15 cellular contexts compared by ENCODE assay signal in genomic region chr12:25775968-25776367, GRCh38.
DNase-seq lines count a peak whose midpoint lies in the region; ATAC-seq and TF ChIP-seq lines count a peak whose summit lies in the region.
"Had no signal": no experiment of that assay in that cellular context is flagged by ENCODE, and none has a peak within 500 bp of the region (broad histone marks: within the 10 kb centered on the region; RNA-seq: fewer than 3 reads in every experiment).

No MANE protein-coding gene starts in this region.

- no peak overlapping the region for H3K27ac Mint-ChIP-seq in activated CD4-positive, alpha-beta T cell treated with anti-CD3 and anti-CD28 coated beads, Interleukin-2, amount 10 ng/mL, durations not matched to agents 7 days and 5 days
- no peak overlapping the region for H3K27ac Mint-ChIP-seq in natural killer cell treated with Interleukin-12 subunit alpha and Interleukin-12 subunit beta and Interleukin-15 and Interleukin-18, amount 100 ng/mL, for 72 hours
- H3K27ac Mint-ChIP-seq: IgD-negative memory B cell had no signal

- no peaks in the 10 kb centered on the region for H4K20me1 ChIP-seq in GM23248 (ENCODE audit: insufficient read depth)

- H2AFZ ChIP-seq in GM23248: peak overlapping the region; percentile 12; the same call in 1 of the 2 replicates

- no peak for TF ChIP-seq POLR2A in prostate gland (IDR thresholded peaks at IDR 0.05)

- POLR2A ChIA-PET in activated CD4-positive, alpha-beta T cell treated with anti-CD3 and anti-CD28 coated beads, Interleukin-2, amount 10 ng/mL, durations not matched to agents 7 days and 5 days (lab: Charles Lee): no interaction called here

- no peaks in the 10 kb centered on the region for H3K27me3 Mint-ChIP-seq in activated CD4-positive, alpha-beta T cell treated with anti-CD3 and anti-CD28 coated beads, Interleukin-2, amount 10 ng/mL, durations not matched to agents 7 days and 5 days
- peaks cover 2 to 6% of the 10 kb centered on the region in 2 donors for H3K27me3 Mint-ChIP-seq in natural killer cell treated with Interleukin-12 subunit alpha and Interleukin-12 subunit beta and Interleukin-15 and Interleukin-18, amount 100 ng/mL, for 72 hours

- ATAC-seq in RWPE2 (ENCODE audit: low read depth): peak; percentile 36; the same call in 1 of the 3 replicates
- ATAC-seq in left lobe of liver: no peak
- ATAC-seq in natural killer cell treated with Interleukin-12 subunit alpha and Interleukin-12 subunit beta and Interleukin-15 and Interleukin-18, amount 100 ng/mL, for 72 hours: no peak
- ATAC-seq: right lobe of liver had no signal

- in situ Hi-C loops in GM23248 (cut with MboI): no loop called here

- no peak overlapping the region for H3K9ac ChIP-seq in GM23248

- CTCF ChIA-PET in activated CD4-positive, alpha-beta T cell treated with anti-CD3 and anti-CD28 coated beads, Interleukin-2, amount 10 ng/mL, durations not matched to agents 7 days and 5 days (lab: Charles Lee): no interaction called here

- intact Hi-C loops in prostate gland (cut with DNase I): no loop called here

- H3F3A ChIP-seq in GM23248 (ENCODE audit: insufficient read depth): peaks cover 9% of the 10 kb centered on the region; the same call in 1 of the 2 replicates

- no peak for TF ChIP-seq CTCF in RWPE2 (IDR thresholded peaks at IDR 0.05; ENCODE audit: poor library complexity, severe bottlenecking)
- TF ChIP-seq CTCF in prostate gland (IDR thresholded peaks at IDR 0.05): no peak

- H3K79me2 ChIP-seq in GM23248 (ENCODE audit: insufficient read depth): no peaks in the 10 kb centered on the region

- H3K36me3 Mint-ChIP-seq in activated CD4-positive, alpha-beta T cell treated with anti-CD3 and anti-CD28 coated beads, Interleukin-2, amount 10 ng/mL, durations not matched to agents 7 days and 5 days (ENCODE audit: low read depth): no peaks in the 10 kb centered on the region
- no peaks in the 10 kb centered on the region for H3K36me3 Mint-ChIP-seq in natural killer cell treated with Interleukin-12 subunit alpha and Interleukin-12 subunit beta and Interleukin-15 and Interleukin-18, amount 100 ng/mL, for 72 hours
- H3K36me3 Mint-ChIP-seq: IgD-negative memory B cell had no signal

- no peaks in the 10 kb centered on the region for H3K4me1 Mint-ChIP-seq in activated CD4-positive, alpha-beta T cell treated with anti-CD3 and anti-CD28 coated beads, Interleukin-2, amount 10 ng/mL, durations not matched to agents 7 days and 5 days
- no peaks in the 10 kb centered on the region for H3K4me1 Mint-ChIP-seq in natural killer cell treated with Interleukin-12 subunit alpha and Interleukin-12 subunit beta and Interleukin-15 and Interleukin-18, amount 100 ng/mL, for 72 hours (ENCODE audit: low read depth in 2 of 2)
- H3K4me1 Mint-ChIP-seq: IgD-negative memory B cell had no signal

- peak; percentile 87 for DNase-seq in GM23248
- DNase-seq in RWPE2 (ENCODE audit: low spot score): no peak
- DNase-seq in epithelial cell of prostate (ENCODE audit: low read depth, low spot score): peak; percentile 62
- DNase-seq in prostate gland (ENCODE audit: low spot score): peak; percentile 14
- DNase-seq in left lobe of liver (ENCODE audit: low spot score): no peak
- no peak for DNase-seq in activated CD4-positive, alpha-beta T cell treated with anti-CD3 and anti-CD28 coated beads, Interleukin-2, amount 10 ng/mL, durations not matched to agents 7 days and 5 days
- DNase-seq in natural killer cell treated with Interleukin-12 subunit alpha and Interleukin-12 subunit beta and Interleukin-15 and Interleukin-18, amount 100 ng/mL, for 72 hours (ENCODE audit: low spot score): no peak
- no peak for DNase-seq in stimulated activated CD4-positive, alpha-beta T cell treated with anti-CD3 and anti-CD28 coated beads, Interleukin-12 subunit alpha, Interleukin-12 subunit beta, amount 100 ng/mL, for 4 hours
- DNase-seq: anterior cingulate cortex; effector memory CD4-positive, alpha-beta T cell; NCI-H2081; right lobe of liver had no signal

- no peaks in the 10 kb centered on the region for H3K36me3 ChIP-seq in GM23248 (ENCODE audit: low read depth)
- H3K36me3 ChIP-seq in RWPE2 (ENCODE audit: low read depth): no peaks in the 10 kb centered on the region
- no peaks in the 10 kb centered on the region for H3K36me3 ChIP-seq in prostate gland
- H3K36me3 ChIP-seq: right lobe of liver, thoracic aorta had no signal

- peaks cover 13% of the 10 kb centered on the region for H3K4me1 ChIP-seq in GM23248 (ENCODE audit: insufficient read depth)
- H3K4me1 ChIP-seq in RWPE2 (ENCODE audit: insufficient read depth, poor library complexity, severe bottlenecking): peaks cover under 1% of the 10 kb centered on the region
- no peaks in the 10 kb centered on the region for H3K4me1 ChIP-seq in prostate gland (replicated peaks)
- H3K4me1 ChIP-seq: right lobe of liver had no signal

- no peak overlapping the region for H3K4me3 ChIP-seq in GM23248
- H3K4me3 ChIP-seq in RWPE2 (ENCODE audit: severe bottlenecking): no peak overlapping the region
- no peak overlapping the region for H3K4me3 ChIP-seq in prostate gland
- H3K4me3 ChIP-seq: right lobe of liver, thoracic aorta had no signal

- no peaks in the 10 kb centered on the region for H3K9me2 ChIP-seq in GM23248 (ENCODE audit: insufficient read depth)

- H3K27ac ChIP-seq in GM23248 (peak overlapping the region; percentile 26), RWPE2 (ENCODE audit: poor library complexity, severe bottlenecking) (no peak overlapping the region), epithelial cell of prostate (peak overlapping the region; percentile 48), prostate gland (no peak overlapping the region)
- H3K27ac ChIP-seq: right lobe of liver, RWPE1, thoracic aorta had no signal

- peak overlapping the region; percentile 41 for H3K4me2 ChIP-seq in GM23248 (ENCODE audit: unreplicated experiment)

- no peak overlapping the region for H3K4me3 Mint-ChIP-seq in activated CD4-positive, alpha-beta T cell treated with anti-CD3 and anti-CD28 coated beads, Interleukin-2, amount 10 ng/mL, durations not matched to agents 7 days and 5 days
- H3K4me3 Mint-ChIP-seq in natural killer cell treated with Interleukin-12 subunit alpha and Interleukin-12 subunit beta and Interleukin-15 and Interleukin-18, amount 100 ng/mL, for 72 hours: no peak overlapping the region
- H3K4me3 Mint-ChIP-seq: IgD-negative memory B cell had no signal

- no peaks in the 10 kb centered on the region for H3K27me3 ChIP-seq in GM23248 (replicated peaks; ENCODE audit: insufficient read depth)
- no peaks in the 10 kb centered on the region for H3K27me3 ChIP-seq in RWPE2 (ENCODE audit: insufficient read depth, poor library complexity, severe bottlenecking)
- H3K27me3 ChIP-seq in prostate gland (replicated peaks; ENCODE audit: insufficient read depth): no peaks in the 10 kb centered on the region
- H3K27me3 ChIP-seq: right lobe of liver had no signal

- WGBS in GM23248 (ENCODE audit: low coverage in 1 of 2, low lambda C conversion rate in 2 of 2, missing lambda C conversion rate in 2 of 2), 2 experiments: 34 to 40% methylated on average over 4 of the region's 4 CpGs
- WGBS in prostate gland: 23% methylated on average over 4 of the region's 4 CpGs

- H3K9me3 Mint-ChIP-seq in activated CD4-positive, alpha-beta T cell treated with anti-CD3 and anti-CD28 coated beads, Interleukin-2, amount 10 ng/mL, durations not matched to agents 7 days and 5 days: no peaks in the 10 kb centered on the region
- no peaks in the 10 kb centered on the region for H3K9me3 Mint-ChIP-seq in natural killer cell treated with Interleukin-12 subunit alpha and Interleukin-12 subunit beta and Interleukin-15 and Interleukin-18, amount 100 ng/mL, for 72 hours

- no peaks in the 10 kb centered on the region for H3K9me3 ChIP-seq in GM23248 (ENCODE audit: low read depth)
- no peaks in the 10 kb centered on the region for H3K9me3 ChIP-seq in RWPE2 (ENCODE audit: severe bottlenecking)
- H3K9me3 ChIP-seq in prostate gland: no peaks in the 10 kb centered on the region
- H3K9me3 ChIP-seq: right lobe of liver, thoracic aorta had no signal

Comparison
In these comparisons a context has a peak if more than half of its experiments do, and no peak if none do; other contexts are left out.
1. DNase-seq: peak in GM23248 (single experiment), epithelial cell of prostate (single experiment) and prostate gland (single experiment); none in RWPE2 (single experiment), left lobe of liver (single experiment), activated CD4-positive, alpha-beta T cell treated with anti-CD3 and anti-CD28 coated beads, Interleukin-2, amount 10 ng/mL, durations not matched to agents 7 days and 5 days (single experiment), natural killer cell treated with Interleukin-12 subunit alpha and Interleukin-12 subunit beta and Interleukin-15 and Interleukin-18, amount 100 ng/mL, for 72 hours (single experiment) and stimulated activated CD4-positive, alpha-beta T cell treated with anti-CD3 and anti-CD28 coated beads, Interleukin-12 subunit alpha, Interleukin-12 subunit beta, amount 100 ng/mL, for 4 hours (single experiment).
2. H3K27ac ChIP-seq: peak in GM23248 (single experiment) and epithelial cell of prostate (single experiment); none in RWPE2 (single experiment) and prostate gland (0 of 2).